8 cellular contexts compared by ENCODE assay signal in the genomic region with DNA sequence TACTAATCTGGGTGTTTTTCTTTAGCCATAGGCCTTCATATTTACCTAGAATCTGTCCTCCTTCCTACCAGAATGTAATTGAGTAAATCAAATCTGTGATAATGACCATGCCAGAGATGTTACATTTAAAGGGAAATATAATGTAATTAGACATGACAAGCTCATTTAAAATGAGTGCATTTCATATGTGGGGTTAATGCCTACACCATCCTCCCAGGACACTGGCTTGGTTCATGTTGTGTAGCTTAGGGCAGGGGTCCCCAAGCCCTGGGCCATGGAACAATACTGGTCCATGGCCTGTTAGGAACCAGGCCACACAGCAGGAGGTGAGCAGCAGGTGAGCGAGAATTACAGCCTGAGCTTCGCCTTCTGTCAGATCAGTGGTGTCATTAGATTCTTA.
"Had no signal": no experiment of that assay in that cellular context is flagged by ENCODE, and none has a peak within 500 bp of the region (broad histone marks: within the 10 kb centered on the region; RNA-seq: fewer than 3 reads in every experiment).

No MANE protein-coding gene starts in this region.

- H3K4me3 ChIP-seq: GM23338 had no signal

- ATAC-seq: GM23338, HepG2 had no signal

- FAIRE-seq: H1, H54, HepG2 had no signal

- H2AFZ ChIP-seq: GM23338 had no signal

- H3K27ac ChIP-seq: HL-60 had no signal

- H3K4me2 ChIP-seq: GM23338 had no signal

- DNase-seq: H9, HCEC 1CT, KBM-7 had no signal
